In the genomic region with DNA sequence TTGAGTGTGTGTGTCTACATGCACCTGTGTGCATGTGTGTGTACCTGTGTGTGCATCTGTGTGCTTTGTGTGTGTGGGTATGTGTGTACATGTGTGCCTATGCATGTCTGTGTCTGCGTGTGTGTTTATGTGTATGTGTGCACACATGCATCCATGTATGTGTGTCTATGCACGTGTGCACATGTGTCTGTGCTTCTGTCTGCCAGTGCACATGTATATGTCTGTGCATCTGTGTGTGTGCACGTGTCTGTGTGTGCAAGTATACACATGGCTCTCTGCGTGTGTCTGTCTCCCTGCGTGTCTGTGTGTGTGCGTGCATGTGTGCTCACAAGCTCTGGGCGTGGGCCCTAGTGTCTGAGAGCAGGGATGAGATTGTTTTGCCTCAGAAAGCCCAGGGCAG, we compare ENCODE assay signal across 16 cellular contexts.
DNase-seq lines count a peak whose midpoint lies in the region; ATAC-seq, FAIRE-seq and TF ChIP-seq lines count a peak whose summit lies in the region.
"Had no signal": no experiment of that assay in that cellular context is flagged by ENCODE, and none has a peak within 500 bp of the region (broad histone marks: within the 10 kb centered on the region; RNA-seq: fewer than 3 reads in every experiment).

No MANE protein-coding gene starts in this region.

- H4K8ac ChIP-seq in H1 (ENCODE audit: extremely low read depth, insufficient read depth, low read length) (no peak overlapping the region), trophoblast cell (ENCODE audit: low read depth, low read length) (no peak overlapping the region)

- no peak for FAIRE-seq in H1 (lab: Jason Lieb, UNC)
- FAIRE-seq: D721Med, G401.6, GM12878, GM19239, RCC 7860 had no signal

- H2AFZ ChIP-seq in H1 (ENCODE audit: low read length) (no peak overlapping the region), trophoblast cell (ENCODE audit: insufficient read depth, low read length, poor library complexity) (no peak overlapping the region)

- H3K18ac ChIP-seq in H1 (ENCODE audit: extremely low read depth, low read length) (no peak overlapping the region), trophoblast cell (ENCODE audit: low read length) (no peak overlapping the region)

- no peak for DNase-seq in H1 (ENCODE audit: low read depth in 1 of 2, low spot score in 2 of 2)
- no peak for DNase-seq in trophoblast cell
- DNase-seq in NCI-H748 treated with DMSO at 0.1 percent for 48 hours (lab: John Stamatoyannopoulos, UW) = no peak
- no peak for DNase-seq in NCI-H774 (lab: John Stamatoyannopoulos, UW)
- DNase-seq: NCI-H510A, SIG-M5 had no signal

- no peak overlapping the region for H2BK15ac ChIP-seq in H1 (ENCODE audit: low read length)

- POLR2A ChIA-PET in HEK293 (lab: Yijun Ruan, JAX) (no interaction called here), H1 (lab: Charles Lee; ENCODE audit: partially characterized antibody) (interaction anchor here (1.4 to 2.0 kb wide), 2 partner anchors 33 to 35 kb away, joined by 3 to 6 read pairs; no protein-coding TSS in a partner anchor)

- H4K91ac ChIP-seq in H1 (replicated peaks; ENCODE audit: insufficient read length, low read length) = peak overlapping the region; percentile 55
- H4K91ac ChIP-seq in trophoblast cell (ENCODE audit: low read depth, low read length) = peak overlapping the region; percentile 4

- H3K56ac ChIP-seq in H1 (replicated peaks; ENCODE audit: insufficient read length, low read depth, low read length) = no peak overlapping the region

- no peak overlapping the region for H4K5ac ChIP-seq in H1 (ENCODE audit: insufficient read length, low read depth, low read length)

- H3K9ac ChIP-seq in BLaER1 treated with 17β-estradiol and CSF1 and Interleukin-3, amounts not matched to agents 10 nM and 100 nM = peak overlapping the region in 7 of 11 experiments; percentile 34 to 61 (median 48); a peak in 11 of 22 replicates
- H3K9ac ChIP-seq in H1 (replicated peaks in 1 of 4; ENCODE audit: extremely low read depth in 1 of 4, low read depth in 3 of 4, low read length in 3 of 4) (no peak overlapping the region), trophoblast cell (ENCODE audit: low read length) (no peak overlapping the region)

- TF ChIP-seq EP300 in H1 (IDR thresholded peaks at IDR 0.05; ENCODE audit: borderline replicate concordance in 1 of 2, low read depth in 2 of 2, low read length in 2 of 2) = no peak

- H3K4me1 ChIP-seq in BLaER1 treated with 17β-estradiol and CSF1 and Interleukin-3, amounts not matched to agents 10 nM and 100 nM = peaks cover 12 to 65% (median 63%) of the 10 kb centered on the region in 10 experiments
- H3K4me1 ChIP-seq in HEK293 (ENCODE audit: control insufficient read depth, insufficient read depth, low read length) (no peaks in the 10 kb centered on the region), H1 (replicated peaks in 1 of 4; ENCODE audit: control insufficient read depth in 3 of 4, insufficient read depth in 4 of 4, low read length in 3 of 4) (peaks cover 0 to 2% (median 0%) of the 10 kb centered on the region in 4 experiments; a peak in 3 of 7 replicates), trophoblast cell (ENCODE audit: control insufficient read depth in 1 of 2, insufficient read depth in 2 of 2, low read length in 2 of 2) (peaks cover 11 to 13% of the 10 kb centered on the region in 2 experiments)

- no peaks in the 10 kb centered on the region for H3K9me3 ChIP-seq in BLaER1 treated with 17β-estradiol and CSF1 and Interleukin-3, amounts not matched to agents 10 nM and 100 nM (replicated peaks in 1 of 11)
- H3K9me3 ChIP-seq in HEK293 (ENCODE audit: control insufficient read depth, insufficient read depth, low read depth, low read length) = no peaks in the 10 kb centered on the region
- no peaks in the 10 kb centered on the region for H3K9me3 ChIP-seq in H1 (ENCODE audit: insufficient read depth in 2 of 2, low read depth in 1 of 2, low read length in 1 of 2)
- H3K9me3 ChIP-seq in trophoblast cell (ENCODE audit: insufficient read depth, low read depth, low read length) = peaks cover 2% of the 10 kb centered on the region

- H3K4ac ChIP-seq in H1 (replicated peaks; ENCODE audit: insufficient read length, low read depth, low read length) = peak overlapping the region; percentile 28
- H3K4ac ChIP-seq in trophoblast cell (ENCODE audit: low read depth, low read length) = no peak overlapping the region

- no peaks in the 10 kb centered on the region; the same call in 1 of the 2 replicates for H3K23me2 ChIP-seq in H1 (ENCODE audit: low read depth, low read length)

- H3K14ac ChIP-seq in H1 (ENCODE audit: insufficient read length) (no peak overlapping the region), trophoblast cell (ENCODE audit: low read length) (no peak overlapping the region)

- no peak overlapping the region; the same call in 1 of the 2 replicates for H2BK20ac ChIP-seq in H1 (ENCODE audit: low read length)

- TF ChIP-seq POLR2A in H1 (IDR thresholded peaks at IDR 0.05; ENCODE audit: control extremely low read depth in 1 of 2, low read depth in 2 of 2, low read length in 2 of 2) = no peak

- TF ChIP-seq RAD21 in H1 (IDR thresholded peaks at IDR 0.05 in 1 of 2, conservative IDR thresholded peaks at IDR 0.05 in 1 of 2; ENCODE audit: low read depth in 2 of 2, low read length in 2 of 2) = no peak

- peak overlapping the region; percentile 66 to 97 (median 90); a peak in 21 of 22 replicates for H3K4me2 ChIP-seq in BLaER1 treated with 17β-estradiol and CSF1 and Interleukin-3, amounts not matched to agents 10 nM and 100 nM
- H3K4me2 ChIP-seq in H1 (ENCODE audit: insufficient read depth in 1 of 2, low read depth in 2 of 2, low read length in 2 of 2) (no peak overlapping the region), trophoblast cell (ENCODE audit: low read length) (no peak overlapping the region)

- no peak overlapping the region for H3K27ac ChIP-seq in BLaER1 treated with 17β-estradiol and CSF1 and Interleukin-3, amounts not matched to agents 10 nM and 100 nM
- H3K27ac ChIP-seq in HEK293 (ENCODE audit: extremely low read depth, low read depth, low read length) (no peak overlapping the region), H1 (ENCODE audit: low read depth, low read length) (no peak overlapping the region), trophoblast cell (ENCODE audit: low read depth, low read length) (no peak overlapping the region)
- H3K27ac ChIP-seq: SK-N-MC had no signal

- peak overlapping the region in 2 of 10 experiments; percentile 43 to 51; a peak in 2 of 20 replicates for H3K4me3 ChIP-seq in BLaER1 treated with 17β-estradiol and CSF1 and Interleukin-3, amounts not matched to agents 10 nM and 100 nM
- H3K4me3 ChIP-seq in HEK293 (ENCODE audit: low read depth, low read length) = no peak overlapping the region
- H3K4me3 ChIP-seq in H1 (ENCODE audit: extremely low read depth in 1 of 4, insufficient read depth in 2 of 4, low read depth in 3 of 4, low read length in 4 of 4) = no peak overlapping the region
- H3K4me3 ChIP-seq in trophoblast cell (ENCODE audit: low read depth, low read length) = no peak overlapping the region
- H3K4me3 ChIP-seq: GM12878, SK-N-MC had no signal

- peaks cover 0 to 5% (median 0%) of the 10 kb centered on the region in 11 experiments; a peak in 1 of 22 replicates for H4K20me1 ChIP-seq in BLaER1 treated with 17β-estradiol and CSF1 and Interleukin-3, amounts not matched to agents 10 nM and 100 nM
- H4K20me1 ChIP-seq in H1 (replicated peaks in 1 of 2; ENCODE audit: control insufficient read depth in 1 of 2, insufficient read depth in 2 of 2, low read length in 2 of 2) = no peaks in the 10 kb centered on the region

- H2AK5ac ChIP-seq in H1 (ENCODE audit: low read depth, low read length) (peak overlapping the region; percentile 97), trophoblast cell (ENCODE audit: low read length) (no peak overlapping the region)

- ATAC-seq in HG03159 (IDR thresholded peaks at IDR 0.05; ENCODE audit: unreplicated experiment) (no peak), GM18873 (IDR thresholded peaks at IDR 0.05; ENCODE audit: low FRiP score, unreplicated experiment) (no peak)

- H2BK120ac ChIP-seq in H1 (replicated peaks; ENCODE audit: low read depth, low read length) (no peak overlapping the region), trophoblast cell (ENCODE audit: insufficient read depth, low read length, poor library complexity) (no peak overlapping the region)

- no peaks in the 10 kb centered on the region for H3K79me1 ChIP-seq in H1 (ENCODE audit: low read depth, low read length)
- H3K79me1 ChIP-seq in trophoblast cell (ENCODE audit: low read length) = no peaks in the 10 kb centered on the region

- CTCF ChIA-PET in HEK293 (lab: Yijun Ruan, JAX) (interaction anchor here (0.7 to 4.9 kb wide), 26 partner anchors 11 to 530 kb away, joined by 3 to 96 read pairs (median 8); a partner anchor contains a TSS), H1 (lab: Charles Lee; ENCODE audit: partially characterized antibody) (interaction anchor here (0.8 to 5.2 kb wide), 32 partner anchors 9 to 413 kb away, joined by 3 to 83 read pairs (median 5); a partner anchor contains a TSS)

- H3K36me3 ChIP-seq in BLaER1 treated with 17β-estradiol and CSF1 and Interleukin-3, amounts not matched to agents 10 nM and 100 nM = no peaks in the 10 kb centered on the region
- H3K36me3 ChIP-seq in HEK293 (ENCODE audit: control insufficient read depth in 2 of 2, insufficient read depth in 1 of 2, low read length in 2 of 2) (no peaks in the 10 kb centered on the region), H1 (ENCODE audit: control insufficient read depth in 2 of 4, insufficient read depth in 4 of 4, low read length in 3 of 4) (no peaks in the 10 kb centered on the region; a peak in 1 of 8 replicates), trophoblast cell (ENCODE audit: control insufficient read depth in 1 of 2, insufficient read depth in 2 of 2, low read length in 2 of 2) (no peaks in the 10 kb centered on the region)

- peaks cover 0 to 37% (median 0%) of the 10 kb centered on the region in 11 experiments; a peak in 5 of 22 replicates for H3K27me3 ChIP-seq in BLaER1 treated with 17β-estradiol and CSF1 and Interleukin-3, amounts not matched to agents 10 nM and 100 nM
- H3K27me3 ChIP-seq in H1 (replicated peaks in 1 of 4; ENCODE audit: control insufficient read depth in 3 of 4, extremely low read depth in 1 of 4, insufficient read depth in 3 of 4, low read length in 3 of 4) (no peaks in the 10 kb centered on the region), trophoblast cell (ENCODE audit: insufficient read depth, low read length) (no peaks in the 10 kb centered on the region)

- H2BK5ac ChIP-seq in H1 (ENCODE audit: low read depth, low read length) (0 out of 2 replicates have a peak overlapping the region, but pooled peaks have one; percentile 35), trophoblast cell (ENCODE audit: low read depth, low read length, poor library complexity) (no peak overlapping the region)

- H3K79me2 ChIP-seq in H1 (ENCODE audit: control insufficient read depth in 1 of 2, insufficient read depth in 2 of 2, low read length in 2 of 2) = no peaks in the 10 kb centered on the region
- no peaks in the 10 kb centered on the region for H3K79me2 ChIP-seq in trophoblast cell (ENCODE audit: control insufficient read depth, insufficient read depth, low read length, poor library complexity)

- H2BK12ac ChIP-seq in H1 (ENCODE audit: low read depth, low read length) (peak overlapping the region; percentile 0; the same call in 1 of the 2 replicates), trophoblast cell (ENCODE audit: low read length) (no peak overlapping the region)

- 81% methylated on average over 7 of the region's 7 CpGs; no CpG with 5 or more reads in 1 of the 2 experiments for WGBS in H1 (ENCODE audit: extremely low coverage in 1 of 2, insufficient coverage in 1 of 2, insufficient read length in 1 of 2, insufficient replicate concordance in 2 of 2, low coverage in 1 of 2, low lambda C conversion rate in 2 of 2, missing lambda C conversion rate in 1 of 2), 2 experiments
- no CpG with 5 or more reads among the region's 7 CpGs for WGBS in trophoblast cell (ENCODE audit: extremely low coverage, insufficient coverage, insufficient read length)

- H3K23ac ChIP-seq in H1 (ENCODE audit: insufficient read length) (no peak overlapping the region), trophoblast cell (ENCODE audit: low read length) (peak overlapping the region; percentile 38)

- no peak overlapping the region for H4K12ac ChIP-seq in trophoblast cell (ENCODE audit: low read depth, low read length)

- no peak for TF ChIP-seq CTCF in HEK293 (tag by site-specific recombination; IDR thresholded peaks at IDR 0.05)
- TF ChIP-seq CTCF in H1 (IDR thresholded peaks at IDR 0.05; ENCODE audit: control extremely low read depth in 1 of 3, insufficient read depth in 1 of 3, low read depth in 1 of 3, low read length in 3 of 3) = no peak

Comparison
In these comparisons a context has a peak if more than half of its experiments do, and no peak if none do; other contexts are left out.
1. H3K4me2 ChIP-seq: peak in BLaER1 treated with 17β-estradiol and CSF1 and Interleukin-3, amounts not matched to agents 10 nM and 100 nM (11 of 11); none in H1 (0 of 2) and trophoblast cell (single experiment).
2. H3K9ac ChIP-seq: peak in BLaER1 treated with 17β-estradiol and CSF1 and Interleukin-3, amounts not matched to agents 10 nM and 100 nM (7 of 11); none in H1 (0 of 4) and trophoblast cell (single experiment).